In genomic region chr19:18109363-18109730, GRCh38 we compare ENCODE assay signal across 8 cellular contexts. TPM values are rescaled to one million over a fixed set of nuclear protein-coding genes. Genes with fewer than 3 reads are reported as not detected.
DNase-seq lines count a peak whose midpoint lies in the region; ATAC-seq and TF ChIP-seq lines count a peak whose summit lies in the region.

No MANE protein-coding gene starts in this region.

- no peaks in the 10 kb centered on the region for H3K27me3 Mint-ChIP-seq in T-helper 17 cell

- intact Hi-C loops in prostate gland (cut with DNase I) = no loop called here
- intact Hi-C loops in uterus (cut with DNase I; ENCODE audit: low total_unique reads) = no loop called here

- no peak for TF ChIP-seq POLR2A in prostate gland (IDR thresholded peaks at IDR 0.05)
- TF ChIP-seq POLR2A in uterus (IDR thresholded peaks at IDR 0.05) = no peak

- peak overlapping the region; percentile 51 for H3K9ac ChIP-seq in ES-I3 (ENCODE audit: low read depth, low read length)

- peak overlapping the region; percentile 94 for H3K4me3 Mint-ChIP-seq in T-helper 17 cell

- H3K4me1 ChIP-seq in ES-I3 (ENCODE audit: insufficient read depth, low read length) = peaks cover 6% of the 10 kb centered on the region
- no peaks in the 10 kb centered on the region for H3K4me1 ChIP-seq in prostate gland (replicated peaks)
- H3K4me1 ChIP-seq in uterus = peaks cover 0 to 11% of the 10 kb centered on the region in 2 donors

- no peaks in the 10 kb centered on the region for H3K36me3 ChIP-seq in ES-I3 (ENCODE audit: insufficient read depth, low read length)
- no peaks in the 10 kb centered on the region for H3K36me3 ChIP-seq in prostate gland
- no peaks in the 10 kb centered on the region for H3K36me3 ChIP-seq in uterus

- H3K27ac Mint-ChIP-seq in T-helper 17 cell = peak overlapping the region; percentile 95

- DNase-seq in T-helper 17 cell (no peak), fibroblast of villous mesenchyme (ENCODE audit: low read depth) (no peak), prostate gland (ENCODE audit: low spot score) (no peak), glomerular visceral epithelial cell (ENCODE audit: extremely low spot score) (no peak), NCI-H1694 treated with DMSO at 0.1 percent for 48 hours (lab: John Stamatoyannopoulos, UW) (no peak), uterus (no peak)

- H3K27me3 ChIP-seq in prostate gland (replicated peaks; ENCODE audit: insufficient read depth) = no peaks in the 10 kb centered on the region
- peaks cover 0 to 12% of the 10 kb centered on the region in 2 donors for H3K27me3 ChIP-seq in uterus

- H3K27ac ChIP-seq in prostate gland = peak overlapping the region; percentile 54 to 64
- no peak overlapping the region for H3K27ac ChIP-seq in uterus

- peaks cover 24% of the 10 kb centered on the region for H3K4me1 Mint-ChIP-seq in T-helper 17 cell

- H3K9me3 ChIP-seq in ES-I3 (ENCODE audit: control insufficient read depth, insufficient read depth, low read length) = no peaks in the 10 kb centered on the region
- H3K9me3 ChIP-seq in T-helper 17 cell (ENCODE audit: control insufficient read depth, low read length, poor library complexity, severe bottlenecking) = no peaks in the 10 kb centered on the region
- no peaks in the 10 kb centered on the region for H3K9me3 ChIP-seq in prostate gland
- H3K9me3 ChIP-seq in uterus = no peaks in the 10 kb centered on the region

- no peak for TF ChIP-seq CTCF in fibroblast of villous mesenchyme (IDR thresholded peaks at IDR 0.05; ENCODE audit: insufficient read depth, low read depth, low read length)
- no peak for TF ChIP-seq CTCF in prostate gland (IDR thresholded peaks at IDR 0.05)
- TF ChIP-seq CTCF in uterus (IDR thresholded peaks at IDR 0.05) = no peak

- WGBS in prostate gland = 62% methylated on average over 12 of the region's 12 CpGs

- no peaks in the 10 kb centered on the region for H3K36me3 Mint-ChIP-seq in T-helper 17 cell (ENCODE audit: low read depth)

- no peak for ATAC-seq in T-helper 17 cell
- ATAC-seq in HG03378 (IDR thresholded peaks at IDR 0.05; ENCODE audit: unreplicated experiment) = no peak

- H3K4me3 ChIP-seq in fibroblast of villous mesenchyme (ENCODE audit: low read depth, low read length) (peak overlapping the region; percentile 86), prostate gland (peak overlapping the region; percentile 54 to 75), uterus (peak overlapping the region in 1 of 2 donors; percentile 24)

RNA-seq across cellular contexts. Expression of gene MAST3, which starts 11.8 kb away (rescaled TPM):
- 10 to 100 TPM; 38.2 to 50.8 TPM for total RNA-seq in T-helper 17 cell
- total RNA-seq in fibroblast of villous mesenchyme = 1.9 and 3.0 TPM in 2 replicates
- 10 to 100 TPM in 1 of 2 donors, 1 to 10 TPM in 1; 6.1 to 10.8 TPM for total RNA-seq in prostate gland
- 10 to 100 TPM in 1 of 4 donors, 1 to 10 TPM in 2, under 1 TPM in 1; 0.59 to 22.5 (median 3.8) TPM for total RNA-seq in uterus

RNA-seq across cellular contexts. Expression of gene IL12RB1, which starts 22.6 kb away (rescaled TPM):
- total RNA-seq in T-helper 17 cell = 10 to 100 TPM; 56.7 to 71.1 TPM
- 0.64 and 1.3 TPM in 2 replicates for total RNA-seq in fibroblast of villous mesenchyme
- total RNA-seq in prostate gland = under 1 TPM; 0.62 to 0.73 TPM
- total RNA-seq in uterus = 1 to 10 TPM in 1 of 4 donors, under 1 TPM in 2, not detected in 1; 0.41 to 6.5 (median 0.61) TPM

RNA-seq across cellular contexts. Expression of gene PIK3R2, which starts 43.6 kb away (rescaled TPM):
- total RNA-seq in T-helper 17 cell (1 to 10 TPM; 8.6 to 9.1 TPM), fibroblast of villous mesenchyme (30.7 and 30.9 TPM in 2 replicates), prostate gland (10 to 100 TPM; 41.3 to 71.6 TPM), uterus (10 to 100 TPM; 17.2 to 39.4 (median 29.7) TPM)

Comparison
In these comparisons a context has a peak if more than half of its experiments do, and no peak if none do; other contexts are left out.
1. H3K27ac ChIP-seq: peak in prostate gland (2 of 2); none in uterus (0 of 2).
2. RNA of gene IL12RB1, which starts 22.6 kb away (total RNA-seq): 56.7 to 71.1 TPM in T-helper 17 cell; 0.64 to 1.3 TPM in fibroblast of villous mesenchyme, 0.62 to 0.73 TPM in prostate gland and 0.41 to 6.5 TPM in uterus; every median in the first group is over 4 times any median in the second.